20 cellular contexts compared by ENCODE assay signal in genomic region chr7:74185636-74186035, GRCh38. TPM values are rescaled to one million over a fixed set of nuclear protein-coding genes. Genes with fewer than 3 reads are reported as not detected.
DNase-seq lines count a peak whose midpoint lies in the region; ATAC-seq and TF ChIP-seq lines count a peak whose summit lies in the region.
"Had no signal": no experiment of that assay in that cellular context is flagged by ENCODE, and none has a peak within 500 bp of the region (broad histone marks: within the 10 kb centered on the region; RNA-seq: fewer than 3 reads in every experiment).

No MANE protein-coding gene starts in this region.

- 7 to 17% (median 11%) methylated on average over 5 of the region's 5 CpGs for WGBS in spleen, 5 donors

- H3K9me3 Mint-ChIP-seq in activated naive CD4-positive, alpha-beta T cell treated with anti-CD3 and anti-CD28 coated beads, Interleukin-2, amount 50 U/mL, for 24 hours = no peaks in the 10 kb centered on the region
- H3K9me3 Mint-ChIP-seq in T-cell = no peaks in the 10 kb centered on the region
- H3K9me3 Mint-ChIP-seq: dendritic cell treated with granulocyte-macrophage colony-stimulating factor and Interleukin-4, amounts not matched to agents 40 ng/mL and 50 ng/mL, for 4 days; nephron; type B pancreatic cell had no signal

- H3K27me3 ChIP-seq in spleen (replicated peaks in 1 of 7) = no peaks in the 10 kb centered on the region

- H3K4me1 Mint-ChIP-seq in activated naive CD4-positive, alpha-beta T cell treated with anti-CD3 and anti-CD28 coated beads, Interleukin-2, amount 50 U/mL, for 24 hours = peaks cover 80% of the 10 kb centered on the region
- peaks cover 78 to 83% (median 79%) of the 10 kb centered on the region in 3 donors for H3K4me1 Mint-ChIP-seq in T-cell

- peak overlapping the region; percentile 66 for H3K4me3 Mint-ChIP-seq in activated naive CD4-positive, alpha-beta T cell treated with anti-CD3 and anti-CD28 coated beads, Interleukin-2, amount 50 U/mL, for 24 hours
- H3K4me3 Mint-ChIP-seq in T-cell = peak overlapping the region; percentile 13 to 60 (median 21)
- H3K4me3 Mint-ChIP-seq: dendritic cell treated with granulocyte-macrophage colony-stimulating factor and Interleukin-4, amounts not matched to agents 40 ng/mL and 50 ng/mL, for 4 days; nephron; type B pancreatic cell had no signal

- H3K27ac Mint-ChIP-seq in activated naive CD4-positive, alpha-beta T cell treated with anti-CD3 and anti-CD28 coated beads, Interleukin-2, amount 50 U/mL, for 24 hours = no peak overlapping the region
- H3K27ac Mint-ChIP-seq in T-cell = peak overlapping the region; percentile 67 to 71
- H3K27ac Mint-ChIP-seq: dendritic cell treated with granulocyte-macrophage colony-stimulating factor and Interleukin-4, amounts not matched to agents 40 ng/mL and 50 ng/mL, for 4 days; nephron; type B pancreatic cell had no signal

- intact Hi-C loops in spleen (cut with DNase I; ENCODE audit: low total_unique reads) = no loop called here

- CTCF ChIA-PET in T-cell (lab: Charles Lee) = no interaction called here

- H3K4me1 ChIP-seq in spleen = peaks cover 59 to 87% (median 78%) of the 10 kb centered on the region in 6 donors

- no peaks in the 10 kb centered on the region for H3K27me3 Mint-ChIP-seq in activated naive CD4-positive, alpha-beta T cell treated with anti-CD3 and anti-CD28 coated beads, Interleukin-2, amount 50 U/mL, for 24 hours
- H3K27me3 Mint-ChIP-seq in T-cell = no peaks in the 10 kb centered on the region
- H3K27me3 Mint-ChIP-seq: dendritic cell treated with granulocyte-macrophage colony-stimulating factor and Interleukin-4, amounts not matched to agents 40 ng/mL and 50 ng/mL, for 4 days; type B pancreatic cell had no signal

- H3K36me3 ChIP-seq in spleen = peaks cover 0 to 81% (median 41%) of the 10 kb centered on the region in 6 donors

- no peak for ATAC-seq in T-cell (replicated peaks in 1 of 4)
- ATAC-seq in HG02970 (IDR thresholded peaks at IDR 0.05; ENCODE audit: low FRiP score, unreplicated experiment) = no peak
- ATAC-seq: left lobe of liver had no signal

- no peaks in the 10 kb centered on the region for H3K9me3 ChIP-seq in spleen

- H3K27ac ChIP-seq in spleen = peak overlapping the region in 5 of 8 donors; percentile 37 to 56 (median 48)

- H3K4me3 ChIP-seq in fibroblast of mammary gland (ENCODE audit: control insufficient read depth, low read depth, low read length) = no peak overlapping the region
- peak overlapping the region in 2 of 8 donors; percentile 5 to 11 for H3K4me3 ChIP-seq in spleen

- no peak for DNase-seq in activated naive CD4-positive, alpha-beta T cell treated with anti-CD3 and anti-CD28 coated beads, Interleukin-2, amount 50 U/mL, for 16 hours
- no peak for DNase-seq in T-cell
- DNase-seq in fibroblast of mammary gland (ENCODE audit: low read depth) = peak; percentile 35
- no peak for DNase-seq in spleen
- DNase-seq in NCI-H510A (lab: John Stamatoyannopoulos, UW) = no peak
- DNase-seq in NCI-H1048 (lab: John Stamatoyannopoulos, UW) = no peak
- DNase-seq: activated CD4-positive, CD25-positive, alpha-beta regulatory T cell treated with anti-CD3 and anti-CD28 coated beads, Interleukin-2, amount 50 U/mL, for 72 hours; DMS153; hypothalamus; MM.1S; NCI-H2029; NCI-H526 treated with DMSO at 0.1 percent for 48 hours; stimulated activated CD4-positive, alpha-beta T cell treated with anti-CD3 and anti-CD28 coated beads, Interleukin-2, amount 100 ng/mL, for 24 hours; stimulated activated CD8-positive, alpha-beta memory T cell treated with anti-CD3 and anti-CD28 coated beads, Interleukin-4, amount 100 ng/mL, for 48 hours had no signal

- H3K36me3 Mint-ChIP-seq in activated naive CD4-positive, alpha-beta T cell treated with anti-CD3 and anti-CD28 coated beads, Interleukin-2, amount 50 U/mL, for 24 hours = peaks cover 7% of the 10 kb centered on the region
- H3K36me3 Mint-ChIP-seq in T-cell = peaks cover 46% of the 10 kb centered on the region

- POLR2A ChIA-PET in T-cell (lab: Charles Lee) = interaction anchor here in 1 of 2 donors (0.7 kb wide), 1 partner anchor 13 kb away, joined by 5 read pairs; no protein-coding TSS in a partner anchor

- TF ChIP-seq CTCF in fibroblast of mammary gland (conservative IDR thresholded peaks at IDR 0.05; ENCODE audit: control insufficient read depth, insufficient read depth, low read depth, low read length) = no peak
- no peak for TF ChIP-seq CTCF in spleen (IDR thresholded peaks at IDR 0.05 in 8 of 11, conservative IDR thresholded peaks at IDR 0.05 in 3 of 11)

- no peak for TF ChIP-seq POLR2A in spleen (IDR thresholded peaks at IDR 0.05)

RNA-seq across cellular contexts. Expression of gene EIF4H, which starts 11.5 kb away (rescaled TPM):
- total RNA-seq in T-cell (100 to 1,000 TPM; 174 to 258 (median 186) TPM), spleen (100 to 1,000 TPM; 179 to 224 (median 197) TPM)
- 100 to 1,000 TPM in 1 of 3 donors, 10 to 100 TPM in 2; 75.5 to 133 (median 98.4) TPM for polyA plus RNA-seq in spleen

RNA-seq across cellular contexts. Expression of gene LAT2, which starts 24.2 kb away (rescaled TPM):
- 10 to 100 TPM in 1 of 5 donors, 1 to 10 TPM in 4; 4.1 to 12.3 (median 6.4) TPM for total RNA-seq in T-cell
- 100 to 1,000 TPM in 1 of 7 donors, 10 to 100 TPM in 6; 58.9 to 100 (median 76.4) TPM for total RNA-seq in spleen
- polyA plus RNA-seq in spleen = 100 to 1,000 TPM; 108 to 130 (median 127) TPM

Comparison
In these comparisons a context has a peak if more than half of its experiments do, and no peak if none do; other contexts are left out.
1. RNA of gene LAT2, which starts 24.2 kb away (total RNA-seq): 58.9 to 100 TPM in spleen; 4.1 to 12.3 TPM in T-cell; every median in the first group is over 4 times any median in the second.